ENCODE assay signal across 1 cellular context in genomic region chr20:59071224-59071623, GRCh38.
TF ChIP-seq lines count a peak whose summit lies in the region.

No MANE protein-coding gene starts in this region.

TF ChIP-seq in GM12878, 131 proteins besides CTCF, POLR2A, EP300 and RAD21:
- no peak for TF ChIP-seq MTA2 (IDR thresholded peaks at IDR 0.05; ENCODE audit: low read depth)
- TF ChIP-seq RUNX3 (IDR thresholded peaks at IDR 0.05; ENCODE audit: low read length): peak; percentile 74
- no peak for TF ChIP-seq E2F8 (IDR thresholded peaks at IDR 0.05; ENCODE audit: low read depth, partially characterized antibody)
- TF ChIP-seq REST (IDR thresholded peaks at IDR 0.05; ENCODE audit: low read depth, low read length): no peak
- TF ChIP-seq JUNB (IDR thresholded peaks at IDR 0.05): peak; percentile 52
- TF ChIP-seq SREBF2 (IDR thresholded peaks at IDR 0.05; ENCODE audit: low read length): no peak
- peak; percentile 79 for TF ChIP-seq EED (IDR thresholded peaks at IDR 0.05; ENCODE audit: low read depth)
- TF ChIP-seq RFX5 (IDR thresholded peaks at IDR 0.05; ENCODE audit: low read depth, low read length): no peak
- 0 out of 2 replicates have a peak, but pooled peaks have one; percentile 24 for TF ChIP-seq NFIC (IDR thresholded peaks at IDR 0.05; ENCODE audit: low read depth, low read length)
- TF ChIP-seq TCF12 (IDR thresholded peaks at IDR 0.05; ENCODE audit: low read depth, low read length): no peak
- TF ChIP-seq CREB1 (IDR thresholded peaks at IDR 0.05; ENCODE audit: low read depth): peak; percentile 17; the same call in 1 of the 2 replicates
- TF ChIP-seq POU2F2 (IDR thresholded peaks at IDR 0.05; ENCODE audit: borderline replicate concordance, low read depth, low read length): no peak
- TF ChIP-seq STAT1 (conservative IDR thresholded peaks at IDR 0.05): no peak
- TF ChIP-seq TCF7 (IDR thresholded peaks at IDR 0.05; ENCODE audit: borderline replicate concordance): 0 out of 2 replicates have a peak, but pooled peaks have one; percentile 14
